Comparison of ENCODE assay signal across 23 cellular contexts in genomic region chr14:106029959-106030358, GRCh38.
DNase-seq lines count a peak whose midpoint lies in the region; ATAC-seq and TF ChIP-seq lines count a peak whose summit lies in the region.
"Had no signal": no experiment of that assay in that cellular context is flagged by ENCODE, and none has a peak within 500 bp of the region (broad histone marks: within the 10 kb centered on the region; RNA-seq: fewer than 3 reads in every experiment).

No MANE protein-coding gene starts in this region.

- TF ChIP-seq CTCF in lower lobe of right lung (IDR thresholded peaks at IDR 0.05), result no peak
- no peak for TF ChIP-seq CTCF in upper lobe of right lung (IDR thresholded peaks at IDR 0.05)
- TF ChIP-seq CTCF in left ventricle myocardium inferior (IDR thresholded peaks at IDR 0.05; ENCODE audit: borderline replicate concordance), result no peak

- H3K27me3 ChIP-seq in lower lobe of right lung (ENCODE audit: low read depth) (no peaks in the 10 kb centered on the region), upper lobe of right lung (peaks cover 4% of the 10 kb centered on the region), left ventricle myocardium inferior (ENCODE audit: low read depth) (peaks cover 49% of the 10 kb centered on the region)
- H3K27me3 ChIP-seq: BLaER1 had no signal

- no peak overlapping the region for H3K4me3 ChIP-seq in lower lobe of right lung
- no peak overlapping the region for H3K4me3 ChIP-seq in upper lobe of right lung
- H3K4me3 ChIP-seq in left ventricle myocardium inferior, result no peak overlapping the region
- H3K4me3 ChIP-seq: BLaER1, GM12878 had no signal

- H3K4me1 ChIP-seq in lower lobe of right lung, result no peaks in the 10 kb centered on the region
- no peaks in the 10 kb centered on the region for H3K4me1 ChIP-seq in upper lobe of right lung
- H3K4me1 ChIP-seq in left ventricle myocardium inferior, result no peaks in the 10 kb centered on the region
- H3K4me1 ChIP-seq: BE2C had no signal

- H3K9me3 ChIP-seq in lower lobe of right lung, result no peaks in the 10 kb centered on the region
- H3K9me3 ChIP-seq in upper lobe of right lung, result no peaks in the 10 kb centered on the region
- no peaks in the 10 kb centered on the region for H3K9me3 ChIP-seq in left ventricle myocardium inferior (replicated peaks)
- H3K9me3 ChIP-seq: BE2C, BLaER1 had no signal

- intact Hi-C loops in lower lobe of right lung (cut with DNase I) (no loop called here), upper lobe of right lung (cut with DNase I) (no loop called here), left ventricle myocardium inferior (cut with micrococcal nuclease) (no loop called here)

- H3K36me3 ChIP-seq in lower lobe of right lung, result no peaks in the 10 kb centered on the region
- H3K36me3 ChIP-seq in upper lobe of right lung, result no peaks in the 10 kb centered on the region
- H3K36me3 ChIP-seq in left ventricle myocardium inferior, result no peaks in the 10 kb centered on the region
- H3K36me3 ChIP-seq: BE2C, BLaER1 had no signal

- peak; percentile 59 to 85 for ATAC-seq in lower lobe of right lung
- ATAC-seq in upper lobe of right lung, result peak; percentile 68
- ATAC-seq: GM12878 had no signal

- H3K27ac ChIP-seq in lower lobe of right lung (no peak overlapping the region), upper lobe of right lung (no peak overlapping the region), left ventricle myocardium inferior (replicated peaks) (no peak overlapping the region)
- H3K27ac ChIP-seq: BLaER1 had no signal

- peak; percentile 84 for DNase-seq in DMS79 (lab: John Stamatoyannopoulos, UW)
- DNase-seq in DMS79 treated with DMSO at 0.1 percent for 48 hours (lab: John Stamatoyannopoulos, UW), result peak; percentile 92
- DNase-seq in lower lobe of right lung, result no peak
- DNase-seq in upper lobe of right lung, result no peak
- no peak for DNase-seq in SW480 (ENCODE audit: low spot score)
- no peak for DNase-seq in left ventricle myocardium inferior
- DNase-seq in NCI-H2029 treated with DMSO at 0.1 percent for 48 hours (lab: John Stamatoyannopoulos, UW), result no peak
- DNase-seq: 8988T; ACHN; BE2C; C1 segment of cervical spinal cord; CD4-positive, alpha-beta memory T cell; CD4-positive, CD25-positive, alpha-beta regulatory T cell; CD8-positive, alpha-beta memory T cell; COR-L47; DMS 273 treated with DMSO at 0.1 percent for 48 hours; DMS153; DMS53; DND-41; EL; GDM1 had no signal

Comparison
In these comparisons a context has a peak if more than half of its experiments do, and no peak if none do; other contexts are left out.
1. DNase-seq: peak in DMS79 (single experiment) and DMS79 treated with DMSO at 0.1 percent for 48 hours (single experiment); none in lower lobe of right lung (single experiment), upper lobe of right lung (single experiment), SW480 (single experiment), left ventricle myocardium inferior (single experiment) and NCI-H2029 treated with DMSO at 0.1 percent for 48 hours (single experiment).